ENCODE assay signal across 1 cellular context in the genomic region with DNA sequence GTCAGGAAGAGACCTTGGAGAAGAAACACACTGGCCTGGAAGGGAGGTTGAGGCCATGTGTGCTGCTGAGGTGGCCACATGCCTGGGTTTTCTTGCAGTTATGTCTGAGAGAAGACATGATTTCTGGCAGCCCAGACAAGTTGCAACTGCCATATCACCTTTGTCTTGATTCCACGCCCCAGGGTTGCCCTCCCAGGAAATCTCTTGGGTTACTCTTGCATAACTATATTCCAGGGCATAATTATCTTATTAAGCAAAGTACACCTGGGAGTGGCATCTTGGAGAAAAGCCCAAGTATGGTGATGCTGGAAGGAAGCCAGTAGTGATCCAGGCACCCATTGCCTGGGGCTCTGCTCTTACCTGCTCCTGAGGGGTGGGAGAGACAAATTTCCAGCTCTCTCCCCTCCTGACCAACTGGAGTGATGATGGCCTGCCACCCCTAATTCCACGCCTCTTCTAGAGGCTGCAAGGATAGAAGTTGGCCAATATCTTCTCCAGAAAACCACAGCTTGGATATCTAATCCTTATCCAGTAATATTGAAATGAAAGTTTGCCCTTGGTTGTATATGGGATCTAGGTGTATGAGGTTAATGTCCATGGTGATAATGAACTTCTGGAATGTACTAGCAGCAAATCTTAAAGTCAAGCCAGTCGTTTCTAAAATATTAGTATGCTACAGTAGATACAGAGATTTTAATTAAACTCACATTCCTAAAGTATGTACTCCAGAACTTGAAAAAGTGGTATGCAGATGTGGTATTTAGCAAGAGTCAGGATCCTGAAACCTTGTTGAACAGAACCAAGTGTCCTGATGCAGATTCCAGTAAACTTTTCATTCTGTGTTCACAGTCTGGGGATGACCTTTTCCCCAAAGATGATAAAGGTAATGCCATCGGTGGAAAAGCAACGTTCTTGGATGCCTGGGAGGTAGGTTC.
TF ChIP-seq lines count a peak whose summit lies in the region.

No MANE protein-coding gene starts in this region.

TF ChIP-seq in IMR-90, 13 proteins besides CTCF, POLR2A, EP300 and RAD21:
- TF ChIP-seq CEBPB (IDR thresholded peaks at IDR 0.05; ENCODE audit: low read depth, low read length) (no peak), SMC3 (IDR thresholded peaks at IDR 0.05; ENCODE audit: low read depth, low read length) (no peak), MXI1 (IDR thresholded peaks at IDR 0.05; ENCODE audit: borderline replicate concordance, low read depth, low read length) (no peak), BHLHE40 (IDR thresholded peaks at IDR 0.05; ENCODE audit: low read depth, low read length) (no peak), NFE2L2 (IDR thresholded peaks at IDR 0.05; ENCODE audit: low read depth, low read length) (no peak), MAFK (IDR thresholded peaks at IDR 0.05; ENCODE audit: low read depth, low read length) (no peak), CHD1 (IDR thresholded peaks at IDR 0.05; ENCODE audit: low read depth, low read length) (no peak), RFX5 (IDR thresholded peaks at IDR 0.05; ENCODE audit: low read depth, low read length) (no peak), FOS (IDR thresholded peaks at IDR 0.05; ENCODE audit: low read depth, low read length) (no peak), MAZ (IDR thresholded peaks at IDR 0.05; ENCODE audit: borderline replicate concordance, low read depth, low read length) (no peak), ELK1 (IDR thresholded peaks at IDR 0.05; ENCODE audit: borderline replicate concordance, low read depth, low read length) (no peak), RCOR1 (IDR thresholded peaks at IDR 0.05; ENCODE audit: insufficient replicate concordance, low read length) (no peak)
- TF ChIP-seq, protein P1, sequence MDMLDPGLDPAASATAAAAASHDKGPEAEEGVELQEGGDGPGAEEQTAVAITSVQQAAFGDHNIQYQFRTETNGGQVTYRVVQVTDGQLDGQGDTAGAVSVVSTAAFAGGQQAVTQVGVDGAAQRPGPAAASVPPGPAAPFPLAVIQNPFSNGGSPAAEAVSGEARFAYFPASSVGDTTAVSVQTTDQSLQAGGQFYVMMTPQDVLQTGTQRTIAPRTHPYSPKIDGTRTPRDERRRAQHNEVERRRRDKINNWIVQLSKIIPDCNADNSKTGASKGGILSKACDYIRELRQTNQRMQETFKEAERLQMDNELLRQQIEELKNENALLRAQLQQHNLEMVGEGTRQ (IDR thresholded peaks at IDR 0.05; ENCODE audit: low read depth, low read length): no peak
